In genomic region chr4:47031713-47032404, GRCh38 we compare ENCODE assay signal across 8 cellular contexts. TPM values are rescaled to one million over a fixed set of nuclear protein-coding genes. Genes with fewer than 3 reads are reported as not detected.
DNase-seq lines count a peak whose midpoint lies in the region; ATAC-seq, FAIRE-seq and TF ChIP-seq lines count a peak whose summit lies in the region.

No MANE protein-coding gene starts in this region.

- RAD21 ChIA-PET in GM12878 (lab: Charles Lee; ENCODE audit: unreplicated experiment): interaction anchor here (0.7 to 3.0 kb wide), 16 partner anchors 18 to 177 kb away, joined by 3 to 52 read pairs (median 4); no protein-coding TSS in a partner anchor

- H3K4me1 ChIP-seq in GM12878 (ENCODE audit: control insufficient read depth, insufficient read depth, low read length): no peaks in the 10 kb centered on the region
- H3K4me1 ChIP-seq in keratinocyte (ENCODE audit: control insufficient read depth, extremely low read depth, insufficient read depth, low read length): peaks cover 8% of the 10 kb centered on the region

- H3K4me2 ChIP-seq in GM12878 (ENCODE audit: control insufficient read depth, insufficient read depth) (peak overlapping the region; percentile 65), keratinocyte (ENCODE audit: control insufficient read depth, extremely low read depth, insufficient read depth, low read depth, low read length) (peak overlapping the region; percentile 98)

- H3K27me3 ChIP-seq in GM12878 (replicated peaks in 1 of 2; ENCODE audit: control insufficient read depth in 2 of 2, insufficient read depth in 2 of 2, low read length in 1 of 2) (peaks cover 2 to 10% of the 10 kb centered on the region in 2 experiments), keratinocyte (ENCODE audit: control insufficient read depth, extremely low read depth, insufficient read depth, low read length) (peaks cover 14% of the 10 kb centered on the region)

- ATAC-seq in HG03432 (IDR thresholded peaks at IDR 0.05; ENCODE audit: unreplicated experiment): peak; percentile 18
- peak; percentile 61 for ATAC-seq in GM12878
- ATAC-seq in stimulated activated naive B cell treated with anti-CD40 and anti-IgM and Interleukin-4, amounts not matched to agents 10 μg/mL and 1 μg/mL and 100 μg/mL, for 72 hours (replicated peaks): peak; percentile 85

- SMC1A ChIA-PET in GM12878 (lab: Charles Lee; ENCODE audit: uncharacterized antibody, unreplicated experiment): interaction anchor here (0.6 to 5.5 kb wide), 12 partner anchors 21 to 187 kb away, joined by 3 to 57 read pairs (median 4); no protein-coding TSS in a partner anchor

- CTCF ChIA-PET in GM12878 (lab: Yijun Ruan, JAX): interaction anchor here (0.7 to 6.3 kb wide), 24 partner anchors 20 to 703 kb away, joined by 3 to 79 read pairs (median 5); no protein-coding TSS in a partner anchor

- dilution Hi-C loops in keratinocyte (cut with MboI; ENCODE audit: extremely low pct_ligation_motif_present, low sequenced_read_pairs): no loop called here

- peaks cover 33 to 42% of the 10 kb centered on the region in 2 donors for H3K27me3 Mint-ChIP-seq in stimulated activated naive B cell treated with anti-CD40 and anti-IgM and Interleukin-4, amounts not matched to agents 10 μg/mL and 1 μg/mL and 100 μg/mL, for 72 hours

- peak overlapping the region; percentile 54 to 70 for H3K4me3 Mint-ChIP-seq in stimulated activated naive B cell treated with anti-CD40 and anti-IgM and Interleukin-4, amounts not matched to agents 10 μg/mL and 1 μg/mL and 100 μg/mL, for 72 hours

- intact Hi-C loops in GM12878 (cut with micrococcal nuclease; ENCODE audit: unreplicated experiment): loop anchor here (1.0 to 5.0 kb wide), 4 partner anchors 95 to 350 kb away; no protein-coding TSS in a partner anchor

- H3K9me3 ChIP-seq in GM12878 (replicated peaks; ENCODE audit: control insufficient read depth, insufficient read depth, low read length) (no peaks in the 10 kb centered on the region), keratinocyte (ENCODE audit: control insufficient read depth, low read depth, low read length) (no peaks in the 10 kb centered on the region)

- peak; percentile 79 for DNase-seq in DMS53 treated with DMSO at 0.1 percent for 48 hours (lab: John Stamatoyannopoulos, UW; ENCODE audit: unreplicated experiment)
- DNase-seq in GM12878 (ENCODE audit: low read depth, low spot score): no peak
- DNase-seq in keratinocyte (ENCODE audit: low read depth, low spot score): no peak
- peak; percentile 29 for DNase-seq in stimulated activated naive B cell treated with anti-CD40 and anti-IgM and Interleukin-4, amounts not matched to agents 10 μg/mL and 1 μg/mL and 100 μg/mL, for 72 hours
- DNase-seq in NCI-H1694 treated with DMSO at 0.1 percent for 48 hours (lab: John Stamatoyannopoulos, UW): no peak
- no peak for DNase-seq in activated gamma-delta T cell (lab: John Stamatoyannopoulos, UW)
- no peak for DNase-seq in SW 1271 (lab: John Stamatoyannopoulos, UW)

- H3K4me3 ChIP-seq in GM12878: peak overlapping the region; percentile 21; the same call in 1 of the 2 replicates
- H3K4me3 ChIP-seq in keratinocyte (ENCODE audit: control insufficient read depth in 2 of 3, extremely low read depth in 1 of 3, insufficient read depth in 2 of 3, low read depth in 1 of 3, low read length in 3 of 3): peak overlapping the region; percentile 22 to 81 (median 62)

- no TSS peak for BruUV-seq in GM12878 (replicated peaks; lab: Mats Ljungman, UMichigan)

- TF ChIP-seq CTCF in GM12878 (IDR thresholded peaks at IDR 0.05 in 2 of 3, conservative IDR thresholded peaks at IDR 0.05 in 1 of 3; ENCODE audit: control insufficient read depth in 2 of 3, extremely low read depth in 1 of 3, insufficient read depth in 1 of 3, low read depth in 3 of 3, low read length in 3 of 3): no peak
- no peak for TF ChIP-seq CTCF in keratinocyte (optimal IDR thresholded peaks at IDR 0.05 in 1 of 3, IDR thresholded peaks at IDR 0.05 in 1 of 3, conservative IDR thresholded peaks at IDR 0.05 in 1 of 3; ENCODE audit: extremely low read depth in 1 of 3, insufficient read depth in 2 of 3, low read length in 3 of 3)

- H3K27ac ChIP-seq in GM12878 (ENCODE audit: control insufficient read depth, insufficient read depth) (no peak overlapping the region), keratinocyte (ENCODE audit: control insufficient read depth, insufficient read depth, low read length) (no peak overlapping the region)

- H4K20me1 ChIP-seq in GM12878 (ENCODE audit: control insufficient read depth, insufficient read depth) (no peaks in the 10 kb centered on the region), keratinocyte (ENCODE audit: control insufficient read depth, extremely low read depth, insufficient read depth, low read length) (no peaks in the 10 kb centered on the region)

- no peak for TF ChIP-seq EP300 in GM12878 (IDR thresholded peaks at IDR 0.05; ENCODE audit: borderline replicate concordance in 1 of 2, control insufficient read depth in 1 of 2, low read depth in 2 of 2, low read length in 2 of 2)

- H3K4me1 Mint-ChIP-seq in stimulated activated naive B cell treated with anti-CD40 and anti-IgM and Interleukin-4, amounts not matched to agents 10 μg/mL and 1 μg/mL and 100 μg/mL, for 72 hours: peaks cover 14 to 23% of the 10 kb centered on the region in 2 donors

- H3K36me3 ChIP-seq in GM12878 (ENCODE audit: control insufficient read depth in 2 of 2, insufficient read depth in 2 of 2, low read length in 1 of 2) (no peaks in the 10 kb centered on the region), keratinocyte (ENCODE audit: control insufficient read depth in 2 of 2, extremely low read depth in 1 of 2, insufficient read depth in 2 of 2, low read length in 2 of 2) (no peaks in the 10 kb centered on the region)

- no peaks in the 10 kb centered on the region for H3K36me3 Mint-ChIP-seq in stimulated activated naive B cell treated with anti-CD40 and anti-IgM and Interleukin-4, amounts not matched to agents 10 μg/mL and 1 μg/mL and 100 μg/mL, for 72 hours

- no peaks in the 10 kb centered on the region for H3K9me3 Mint-ChIP-seq in stimulated activated naive B cell treated with anti-CD40 and anti-IgM and Interleukin-4, amounts not matched to agents 10 μg/mL and 1 μg/mL and 100 μg/mL, for 72 hours

- WGBS in GM12878 (ENCODE audit: insufficient coverage, insufficient replicate concordance, low lambda C conversion rate, missing lambda C conversion rate): 29% methylated on average over 15 of the region's 19 CpGs

- H3K9ac ChIP-seq in GM12878 (ENCODE audit: control insufficient read depth, insufficient read depth, low read length): no peak overlapping the region
- H3K9ac ChIP-seq in keratinocyte (ENCODE audit: control insufficient read depth, extremely low read depth, insufficient read depth, low read length): peak overlapping the region; percentile 24

- in situ Hi-C loops in GM12878 (cut with MboI): loop anchor here (5.0 kb wide), 1 partner anchor 100 kb away; no protein-coding TSS in a partner anchor

- TF ChIP-seq POLR2A in GM12878 (IDR thresholded peaks at IDR 0.05; ENCODE audit: low read depth, low read length): no peak

- TF ChIP-seq RAD21 in GM12878 (IDR thresholded peaks at IDR 0.05; ENCODE audit: insufficient read depth, low read depth, low read length): no peak

- no peaks in the 10 kb centered on the region for H3K79me2 ChIP-seq in GM12878 (ENCODE audit: control insufficient read depth, insufficient read depth, low read length)
- no peaks in the 10 kb centered on the region for H3K79me2 ChIP-seq in keratinocyte (ENCODE audit: control insufficient read depth, insufficient read depth, low read length)

- no peaks in the 10 kb centered on the region for H3K9me1 ChIP-seq in keratinocyte (ENCODE audit: control insufficient read depth, extremely low read depth, insufficient read depth, low read length)

- FAIRE-seq in GM12878 (lab: Jason Lieb, UNC) (peak; percentile 65), keratinocyte (lab: Jason Lieb, UNC) (no peak)

- H2AFZ ChIP-seq in GM12878 (ENCODE audit: control insufficient read depth, low read depth, low read length) (peak overlapping the region; percentile 43; the same call in 1 of the 2 replicates), keratinocyte (ENCODE audit: control insufficient read depth, low read length) (peak overlapping the region; percentile 84)

- POLR2A ChIA-PET in GM12878 (lab: Charles Lee): no interaction called here

- H3K27ac Mint-ChIP-seq in stimulated activated naive B cell treated with anti-CD40 and anti-IgM and Interleukin-4, amounts not matched to agents 10 μg/mL and 1 μg/mL and 100 μg/mL, for 72 hours: peak overlapping the region; percentile 39

RNA-seq across cellular contexts. Expression of gene GABRB1, which starts 0.5 kb away (rescaled TPM):
- 0.54 and 1.1 TPM in 2 replicates for total RNA-seq in GM12878 (2013; cell fraction: nucleolus; rRNA removed)
- total RNA-seq in GM12878 (2014; rRNA removed): not detected in 2 replicates
- 0.13 TPM in 1 of 2 replicates, not detected in the other for total RNA-seq in GM12878 (2014; rRNA removed; fragmentation: Illumina TruSeq; extraction: Trizol)
- total RNA-seq in GM12878 (2021): not detected in 2 replicates
- polyA plus RNA-seq in GM12878 (2011; ENCODE audit: low read depth): not detected
- polyA plus RNA-seq in GM12878 (2011; rRNA removed): 0.68 and 0.92 TPM in 2 replicates
- 0.54 and 0.77 TPM in 2 replicates for polyA plus RNA-seq in GM12878 (2011; cell fraction: cytosol; rRNA removed)
- 2.0 and 2.5 TPM in 2 replicates for polyA plus RNA-seq in GM12878 (2011; cell fraction: nucleus; rRNA removed)
- polyA plus RNA-seq in GM12878 (2012): not detected in 2 replicates
- polyA plus RNA-seq in GM12878 (2014; fragmentation: Illumina TruSeq; extraction: Trizol): not detected in 2 replicates
- not detected for polyA plus RNA-seq in GM12878 (2014; fragmentation: Nextera tagmentation; extraction: Ambion mirVana)
- polyA plus RNA-seq in GM12878 (2014; rRNA removed): 0.10 TPM in 1 of 2 replicates, not detected in the other
- polyA plus RNA-seq in GM12878 (2016; fragmentation: Nextera tagmentation; extraction: Ambion mirVana): not detected
- polyA minus RNA-seq in GM12878 (2011; rRNA and poly(A)+ RNA removed): 0.95 and 3.4 TPM in 2 replicates
- 1.2 and 1.6 TPM in 2 replicates for polyA minus RNA-seq in GM12878 (2011; cell fraction: cytosol; rRNA and poly(A)+ RNA removed)
- polyA minus RNA-seq in GM12878 (2011; cell fraction: nucleus; rRNA and poly(A)+ RNA removed): 4.4 and 7.7 TPM in 2 replicates
- polyA plus RNA-seq in keratinocyte: not detected in 3 replicates
- not detected for polyA plus RNA-seq in keratinocyte (2011; ENCODE audit: low read depth)
- not detected in 2 replicates for polyA plus RNA-seq in keratinocyte (2011; cell fraction: cytosol; rRNA removed)
- polyA plus RNA-seq in keratinocyte (2011; cell fraction: nucleus; rRNA removed): not detected in 2 replicates
- not detected in 2 replicates for polyA plus RNA-seq in keratinocyte (2012; ENCODE audit: low replicate concordance)
- not detected in 3 replicates for polyA minus RNA-seq in keratinocyte
- polyA minus RNA-seq in keratinocyte (2011; cell fraction: cytosol; rRNA and poly(A)+ RNA removed): not detected
- polyA minus RNA-seq in keratinocyte (2011; cell fraction: nucleus; rRNA and poly(A)+ RNA removed): not detected in 2 replicates

RNA-seq across cellular contexts. Expression of gene GABRA4, which starts 38.5 kb away (rescaled TPM):
- total RNA-seq in GM12878 (2013; cell fraction: nucleolus; rRNA removed): 1.1 and 1.4 TPM in 2 replicates
- total RNA-seq in GM12878 (2014; rRNA removed): 0.65 and 1.1 TPM in 2 replicates
- total RNA-seq in GM12878 (2014; rRNA removed; fragmentation: Illumina TruSeq; extraction: Trizol): 0.64 and 1.0 TPM in 2 replicates
- 1.1 and 1.4 TPM in 2 replicates for total RNA-seq in GM12878 (2021)
- 0.21 TPM for polyA plus RNA-seq in GM12878 (2011; ENCODE audit: low read depth)
- polyA plus RNA-seq in GM12878 (2011; rRNA removed): 14.6 and 18.9 TPM in 2 replicates
- 8.7 and 11.4 TPM in 2 replicates for polyA plus RNA-seq in GM12878 (2011; cell fraction: cytosol; rRNA removed)
- 12.5 and 13.5 TPM in 2 replicates for polyA plus RNA-seq in GM12878 (2011; cell fraction: nucleus; rRNA removed)
- 0.16 and 0.22 TPM in 2 replicates for polyA plus RNA-seq in GM12878 (2012)
- polyA plus RNA-seq in GM12878 (2014; fragmentation: Illumina TruSeq; extraction: Trizol): 1.1 and 1.2 TPM in 2 replicates
- polyA plus RNA-seq in GM12878 (2014; fragmentation: Nextera tagmentation; extraction: Ambion mirVana): 1 to 10 TPM; 1.3 to 2.4 TPM
- 0.69 and 1.7 TPM in 2 replicates for polyA plus RNA-seq in GM12878 (2014; rRNA removed)
- polyA plus RNA-seq in GM12878 (2016; fragmentation: Nextera tagmentation; extraction: Ambion mirVana): under 1 TPM; 0.86 to 0.87 TPM
- 19.2 and 21.1 TPM in 2 replicates for polyA minus RNA-seq in GM12878 (2011; rRNA and poly(A)+ RNA removed)
- polyA minus RNA-seq in GM12878 (2011; cell fraction: cytosol; rRNA and poly(A)+ RNA removed): 4.7 and 7.4 TPM in 2 replicates
- 16.3 and 25.0 TPM in 2 replicates for polyA minus RNA-seq in GM12878 (2011; cell fraction: nucleus; rRNA and poly(A)+ RNA removed)
- not detected in 3 replicates for polyA plus RNA-seq in keratinocyte
- polyA plus RNA-seq in keratinocyte (2011; ENCODE audit: low read depth): not detected
- not detected in 2 replicates for polyA plus RNA-seq in keratinocyte (2011; cell fraction: cytosol; rRNA removed)
- polyA plus RNA-seq in keratinocyte (2011; cell fraction: nucleus; rRNA removed): not detected in 2 replicates
- not detected in 2 replicates for polyA plus RNA-seq in keratinocyte (2012; ENCODE audit: low replicate concordance)
- not detected in 3 replicates for polyA minus RNA-seq in keratinocyte
- not detected for polyA minus RNA-seq in keratinocyte (2011; cell fraction: cytosol; rRNA and poly(A)+ RNA removed)
- not detected in 2 replicates for polyA minus RNA-seq in keratinocyte (2011; cell fraction: nucleus; rRNA and poly(A)+ RNA removed)

Comparison
In these comparisons a context has a peak if more than half of its experiments do, and no peak if none do; other contexts are left out.
1. DNase-seq: peak in DMS53 treated with DMSO at 0.1 percent for 48 hours (single experiment) and stimulated activated naive B cell treated with anti-CD40 and anti-IgM and Interleukin-4, amounts not matched to agents 10 μg/mL and 1 μg/mL and 100 μg/mL, for 72 hours (single experiment); none in GM12878 (single experiment), keratinocyte (single experiment), NCI-H1694 treated with DMSO at 0.1 percent for 48 hours (single experiment), activated gamma-delta T cell (single experiment) and SW 1271 (0 of 2).
2. ATAC-seq: peak in every context shown above with its lines; median percentile 85 in stimulated activated naive B cell treated with anti-CD40 and anti-IgM and Interleukin-4, amounts not matched to agents 10 μg/mL and 1 μg/mL and 100 μg/mL, for 72 hours; 61 in GM12878; 18 in HG03432.